ENCODE assay signal across 33 cellular contexts in genomic region chr15:79777916-79778315, GRCh38.
"Had no signal": no experiment of that assay in that cellular context is flagged by ENCODE, and none has a peak within 500 bp of the region (broad histone marks: within the 10 kb centered on the region; RNA-seq: fewer than 3 reads in every experiment).

No MANE protein-coding gene starts in this region.

- H3K27ac Mint-ChIP-seq: activated CD4-positive, alpha-beta memory T cell treated with anti-CD3 and anti-CD28 coated beads, Interleukin-2, amount 10 ng/mL, durations not matched to agents 7 days and 5 days; activated CD4-positive, alpha-beta T cell treated with anti-CD3 and anti-CD28 coated beads for 36 hours; activated CD4-positive, alpha-beta T cell treated with anti-CD3 and anti-CD28 coated beads, Interleukin-2, amount 10 ng/mL, durations not matched to agents 7 days and 5 days; activated CD8-positive, alpha-beta memory T cell treated with anti-CD3 and anti-CD28 coated beads, Interleukin-2, amount 10 ng/mL, durations not matched to agents 7 days and 5 days; activated CD8-positive, alpha-beta T cell treated with anti-CD3 and anti-CD28 coated beads, Interleukin-2, amount 10 ng/mL, durations not matched to agents 7 days and 5 days; activated naive CD4-positive, alpha-beta T cell treated with anti-CD3 and anti-CD28 coated beads, Interleukin-2, amount 10 ng/mL, durations not matched to agents 7 days and 5 days; activated naive CD4-positive, alpha-beta T cell treated with anti-CD3 and anti-CD28 coated beads, Interleukin-2, amount 50 U/mL, for 24 hours; activated naive CD8-positive, alpha-beta T cell; activated naive CD8-positive, alpha-beta T cell treated with anti-CD3 and anti-CD28 coated beads, Interleukin-2, amount 10 ng/mL, durations not matched to agents 7 days and 5 days; activated T-cell treated with anti-CD3 and anti-CD28 coated beads, Interleukin-2, amount 50 U/mL, for 24 hours; activated T-helper 2 cell treated with anti-CD3 and anti-CD28 coated beads, Interferon-gamma antibody, Interleukin-2, Interleukin-4, amounts not matched to agents 10 μg/mL and 5 μg/mL and 100 μg/mL, durations not matched to agents 14 hours and 24 hours and 36 hours; T-helper 17 cell; WTC11 had no signal

- H3K4me1 Mint-ChIP-seq: activated CD4-positive, alpha-beta T cell treated with anti-CD3 and anti-CD28 coated beads for 36 hours; activated naive CD4-positive, alpha-beta T cell treated with anti-CD3 and anti-CD28 coated beads, Interleukin-2, amount 50 U/mL, for 24 hours; T-helper 17 cell; WTC11 had no signal

- H3K9me3 ChIP-seq: adrenal gland, body of pancreas had no signal

- H3K4me3 Mint-ChIP-seq: activated CD4-positive, alpha-beta memory T cell treated with anti-CD3 and anti-CD28 coated beads, Interleukin-2, amount 10 ng/mL, durations not matched to agents 7 days and 5 days; activated CD4-positive, alpha-beta T cell treated with anti-CD3 and anti-CD28 coated beads for 36 hours; activated CD4-positive, alpha-beta T cell treated with anti-CD3 and anti-CD28 coated beads, Interleukin-2, amount 10 ng/mL, durations not matched to agents 7 days and 5 days; activated CD8-positive, alpha-beta memory T cell treated with anti-CD3 and anti-CD28 coated beads, Interleukin-2, amount 10 ng/mL, durations not matched to agents 7 days and 5 days; activated CD8-positive, alpha-beta T cell treated with anti-CD3 and anti-CD28 coated beads, Interleukin-2, amount 10 ng/mL, durations not matched to agents 7 days and 5 days; activated naive CD4-positive, alpha-beta T cell treated with anti-CD3 and anti-CD28 coated beads, Interleukin-2, amount 10 ng/mL, durations not matched to agents 7 days and 5 days; activated naive CD4-positive, alpha-beta T cell treated with anti-CD3 and anti-CD28 coated beads, Interleukin-2, amount 50 U/mL, for 24 hours; activated naive CD8-positive, alpha-beta T cell; activated naive CD8-positive, alpha-beta T cell treated with anti-CD3 and anti-CD28 coated beads, Interleukin-2, amount 10 ng/mL, durations not matched to agents 7 days and 5 days; activated T-cell treated with anti-CD3 and anti-CD28 coated beads, Interleukin-2, amount 50 U/mL, for 24 hours; T-helper 17 cell; WTC11 had no signal

- H3K27ac ChIP-seq: adrenal gland, body of pancreas, brain microvascular endothelial cell, breast epithelium, WERI-Rb-1 had no signal

- ATAC-seq: activated CD4-positive, alpha-beta T cell treated with anti-CD3 and anti-CD28 coated beads for 36 hours; activated CD4-positive, CD25-positive, alpha-beta regulatory T cell treated with anti-CD3 and anti-CD28 coated beads, Interleukin-2, amount 50 U/mL, for 24 hours; activated CD8-positive, alpha-beta memory T cell treated with anti-CD3 and anti-CD28 coated beads, Interleukin-2, amount 10 ng/mL, durations not matched to agents 7 days and 5 days; activated CD8-positive, alpha-beta T cell treated with anti-CD3 and anti-CD28 coated beads, Interleukin-2, amount 10 ng/mL, durations not matched to agents 7 days and 5 days; body of pancreas; T-helper 17 cell; WTC11 had no signal

- H3K36me3 ChIP-seq: adrenal gland, brain microvascular endothelial cell, breast epithelium, WERI-Rb-1 had no signal

- H3K27me3 ChIP-seq: adrenal gland, body of pancreas, brain microvascular endothelial cell, breast epithelium had no signal

- H3K36me3 Mint-ChIP-seq: activated naive CD4-positive, alpha-beta T cell treated with anti-CD3 and anti-CD28 coated beads, Interleukin-2, amount 10 ng/mL, durations not matched to agents 7 days and 5 days; activated naive CD8-positive, alpha-beta T cell treated with anti-CD3 and anti-CD28 coated beads, Interleukin-2, amount 10 ng/mL, durations not matched to agents 7 days and 5 days had no signal

- H3K4me3 ChIP-seq: adrenal gland, body of pancreas, breast epithelium had no signal

- H3K4me1 ChIP-seq: adrenal gland, body of pancreas, breast epithelium had no signal

- H3K27me3 Mint-ChIP-seq: activated naive CD4-positive, alpha-beta T cell treated with anti-CD3 and anti-CD28 coated beads, Interleukin-2, amount 10 ng/mL, durations not matched to agents 7 days and 5 days; T-helper 17 cell had no signal

- DNase-seq: activated CD4-positive, alpha-beta memory T cell treated with anti-CD3 and anti-CD28 coated beads, Interleukin-2, amount 10 ng/mL, durations not matched to agents 7 days and 5 days; activated CD4-positive, alpha-beta T cell treated with anti-CD3 and anti-CD28 coated beads for 1 hour; activated CD4-positive, alpha-beta T cell treated with anti-CD3 and anti-CD28 coated beads for 36 hours; activated CD4-positive, alpha-beta T cell treated with anti-CD3 and anti-CD28 coated beads for 48 hours; activated CD4-positive, alpha-beta T cell treated with anti-CD3 and anti-CD28 coated beads, Interleukin-2, amount 10 ng/mL, durations not matched to agents 7 days and 5 days; activated CD4-positive, alpha-beta T cell treated with anti-CD3 and anti-CD28 coated beads, Interleukin-2, amount 50 U/mL, for 48 hours; activated CD4-positive, CD25-positive, alpha-beta regulatory T cell; activated CD8-positive, alpha-beta memory T cell treated with anti-CD3 and anti-CD28 coated beads for 24 hours; activated CD8-positive, alpha-beta memory T cell treated with anti-CD3 and anti-CD28 coated beads, Interleukin-2, amount 10 ng/mL, durations not matched to agents 7 days and 5 days; activated CD8-positive, alpha-beta memory T cell treated with anti-CD3 and anti-CD28 coated beads, Interleukin-2, amount 50 U/mL, for 48 hours; activated CD8-positive, alpha-beta T cell treated with anti-CD3 and anti-CD28 coated beads, Interleukin-2, amount 10 ng/mL, durations not matched to agents 7 days and 5 days; activated effector memory CD4-positive, alpha-beta T cell treated with Interleukin-2 at 50 U/mL for 16 hours; activated gamma-delta T cell; activated naive CD4-positive, alpha-beta T cell treated with anti-CD3 and anti-CD28 coated beads, Interleukin-2, amount 10 ng/mL, durations not matched to agents 7 days and 5 days; activated naive CD4-positive, alpha-beta T cell treated with Interleukin-2 at 50 U/mL for 16 hours; activated naive CD8-positive, alpha-beta T cell treated with anti-CD3 and anti-CD28 coated beads, Interleukin-2, amount 10 ng/mL, durations not matched to agents 7 days and 5 days; activated T-cell treated with anti-CD3 and anti-CD28 coated beads, Interleukin-2, amount 50 U/mL, for 24 hours; activated T-cell treated with anti-CD3 and anti-CD28 coated beads, Interleukin-2, amount 50 U/mL, for 48 hours; adrenal gland; amniotic stem cell; aorta; body of pancreas; brain microvascular endothelial cell; central memory CD4-positive, alpha-beta T cell; T-helper 17 cell; T1000; WERI-Rb-1 had no signal
